In the genomic region with DNA sequence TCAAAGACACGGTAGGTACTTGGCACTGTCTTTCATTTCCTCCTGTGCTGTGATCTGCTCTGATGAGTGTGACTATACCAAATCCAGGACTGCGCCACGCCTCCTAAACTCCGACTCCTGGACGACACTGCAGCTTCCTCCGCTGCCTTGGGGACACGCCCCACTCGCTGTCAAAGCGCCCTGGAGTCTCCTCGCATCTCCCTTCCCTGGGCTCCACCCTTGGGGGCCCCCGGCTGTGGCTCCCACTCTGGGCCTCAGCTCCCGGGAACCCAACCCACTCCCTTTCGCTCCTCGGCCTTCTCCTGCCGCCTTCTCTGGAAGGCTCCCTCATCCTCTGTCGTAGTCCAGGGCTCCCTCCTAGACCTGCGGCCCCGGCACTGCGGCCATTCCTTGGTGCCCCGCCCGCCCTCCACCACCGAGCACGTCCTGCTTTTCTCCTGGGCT, we compare ENCODE assay signal across 8 cellular contexts.
DNase-seq lines count a peak whose midpoint lies in the region; ATAC-seq and TF ChIP-seq lines count a peak whose summit lies in the region.

No MANE protein-coding gene starts in this region.

- H3F3A ChIP-seq in MM.1S (ENCODE audit: insufficient read depth, low read length): no peaks in the 10 kb centered on the region

- H3K56ac ChIP-seq in H9 (ENCODE audit: insufficient read length, low read depth, low read length): no peak overlapping the region

- H3K27ac Mint-ChIP-seq in H9: no peak overlapping the region

- H4K91ac ChIP-seq in H9 (ENCODE audit: insufficient read length, low read depth, low read length): no peak overlapping the region

- no peaks in the 10 kb centered on the region for H3K9me2 ChIP-seq in MM.1S (replicated peaks; ENCODE audit: insufficient read depth, low read length)

- H3K79me1 ChIP-seq in H9 (ENCODE audit: insufficient read depth, low read depth, low read length, poor library complexity, severe bottlenecking): no peaks in the 10 kb centered on the region

- 0 out of 2 replicates have a peak overlapping the region, but pooled peaks have one; percentile 9 for H3K14ac ChIP-seq in H9 (ENCODE audit: insufficient read depth, low read length)

- H4K8ac ChIP-seq in H9 (replicated peaks; ENCODE audit: insufficient read length, low read depth, low read length): no peak overlapping the region

- H2BK12ac ChIP-seq in H9 (ENCODE audit: insufficient read length, low read depth, low read length): no peak overlapping the region

- H3T11ph ChIP-seq in H9 (ENCODE audit: low read length): no peak overlapping the region

- H3K18ac ChIP-seq in H9 (ENCODE audit: insufficient read length, low read depth, low read length): no peak overlapping the region

- H2BK120ac ChIP-seq in H9 (ENCODE audit: low read depth, low read length, poor library complexity, severe bottlenecking): no peak overlapping the region

- no peak overlapping the region for H4K5ac ChIP-seq in H9 (ENCODE audit: insufficient read length, low read depth, low read length)

- no peaks in the 10 kb centered on the region for H3K27me3 ChIP-seq in H9 (ENCODE audit: insufficient read depth, low read length)
- no peaks in the 10 kb centered on the region for H3K27me3 ChIP-seq in MM.1S (replicated peaks; ENCODE audit: insufficient read depth, low read length)

- no peaks in the 10 kb centered on the region for H3K23me2 ChIP-seq in H9 (ENCODE audit: insufficient read length, low read depth, low read length, poor library complexity, severe bottlenecking)

- H3K9me3 Mint-ChIP-seq in H9: peaks cover 0 to 8% of the 10 kb centered on the region in 2 experiments; a peak in 2 of 5 replicates

- H3K4me3 Mint-ChIP-seq in H9: no peak overlapping the region; a peak in 1 of 5 replicates

- no peaks in the 10 kb centered on the region for H3K4me1 ChIP-seq in H9 (ENCODE audit: insufficient read depth, low read length)
- no peaks in the 10 kb centered on the region for H3K4me1 ChIP-seq in MM.1S (ENCODE audit: low read length)

- H3K4ac ChIP-seq in H9 (ENCODE audit: low read depth, low read length): no peak overlapping the region

- H3K4me1 Mint-ChIP-seq in H9: peaks cover 9 to 12% of the 10 kb centered on the region in 2 experiments

- no peaks in the 10 kb centered on the region for H3K36me3 ChIP-seq in MM.1S (replicated peaks; ENCODE audit: insufficient read depth, low read length)

- no peak overlapping the region for H3K4me3 ChIP-seq in MM.1S (ENCODE audit: low read length)

- H3K9me3 ChIP-seq in H9 (ENCODE audit: control insufficient read depth, low read depth, low read length): no peaks in the 10 kb centered on the region
- H3K9me3 ChIP-seq in MM.1S (replicated peaks; ENCODE audit: insufficient read depth, low read length): no peaks in the 10 kb centered on the region

- no CpG with 5 or more reads among the region's 23 CpGs for WGBS in H9 (ENCODE audit: extremely low coverage, insufficient read length, low lambda C conversion rate)

- H2BK5ac ChIP-seq in H9 (ENCODE audit: insufficient read length, low read length): no peak overlapping the region

- ATAC-seq in left ventricle myocardium superior: peak; percentile 46
- no peak for ATAC-seq in HG02763 (IDR thresholded peaks at IDR 0.05; ENCODE audit: unreplicated experiment)
- ATAC-seq in GM21825 (IDR thresholded peaks at IDR 0.05; ENCODE audit: unreplicated experiment): no peak
- no peak for ATAC-seq in HG02852 (IDR thresholded peaks at IDR 0.05; ENCODE audit: unreplicated experiment)

- H3K27ac ChIP-seq in H9 (ENCODE audit: insufficient read length, low read depth, low read length): no peak overlapping the region
- H3K27ac ChIP-seq in MM.1S (ENCODE audit: low read length): no peak overlapping the region

- H3K9ac ChIP-seq in H9 (ENCODE audit: extremely low read depth, insufficient read length, low read length) (no peak overlapping the region), MM.1S (ENCODE audit: low read length) (no peak overlapping the region)

- intact Hi-C loops in left ventricle myocardium superior (cut with micrococcal nuclease): no loop called here

- DNase-seq in H9 (peak; percentile 71), left ventricle myocardium superior (no peak), MM.1S (no peak)
- DNase-seq in activated CD4-positive, alpha-beta T cell treated with anti-CD3 and anti-CD28 coated beads, Interleukin-2, amount 50 U/mL, for 1 hour: peak; percentile 13
- peak; percentile 13 to 14 for DNase-seq in stimulated activated CD4-positive, alpha-beta T cell treated with anti-CD3 and anti-CD28 coated beads, Interleukin-4, amount 100 ng/mL, for 4 hours

- no peak overlapping the region for H2AK5ac ChIP-seq in H9 (ENCODE audit: insufficient read length, low read length)

- H3K4me2 ChIP-seq in H9 (ENCODE audit: insufficient read depth, insufficient read length, low read length): peak overlapping the region; percentile 7
- H3K4me2 ChIP-seq in MM.1S (ENCODE audit: low read depth, low read length): no peak overlapping the region

- peaks cover 7% of the 10 kb centered on the region for H3K27me3 Mint-ChIP-seq in H9 (ENCODE audit: low read depth)

- no peak overlapping the region for H3K23ac ChIP-seq in H9 (ENCODE audit: insufficient read length, low read depth, low read length)

- H2BK15ac ChIP-seq in H9 (ENCODE audit: low read depth, low read length): no peak overlapping the region

- H2BK20ac ChIP-seq in H9 (ENCODE audit: low read depth, low read length, poor library complexity, severe bottlenecking): no peak overlapping the region

- peaks cover 0 to 9% (median 3%) of the 10 kb centered on the region in 3 experiments; a peak in 4 of 7 replicates for H3K36me3 Mint-ChIP-seq in H9 (ENCODE audit: insufficient read depth in 1 of 3, low read depth in 3 of 3)

- no peak for TF ChIP-seq CTCF in H9 (conservative IDR thresholded peaks at IDR 0.05)
- TF ChIP-seq CTCF in MM.1S (IDR thresholded peaks at IDR 0.05; ENCODE audit: low read length): no peak

- H2AFZ ChIP-seq in H9 (ENCODE audit: low read length) (no peak overlapping the region), MM.1S (ENCODE audit: low read length) (no peak overlapping the region)

- H4K20me1 ChIP-seq in H9 (ENCODE audit: control insufficient read depth, insufficient read depth, insufficient read length) (no peaks in the 10 kb centered on the region), MM.1S (ENCODE audit: insufficient read depth, low read length) (no peaks in the 10 kb centered on the region)

- H3K79me2 ChIP-seq in H9 (ENCODE audit: insufficient read depth, low read length) (no peaks in the 10 kb centered on the region), MM.1S (ENCODE audit: low read length) (no peaks in the 10 kb centered on the region)

Comparison
In these comparisons a context has a peak if more than half of its experiments do, and no peak if none do; other contexts are left out.
1. DNase-seq: peak in H9 (single experiment), activated CD4-positive, alpha-beta T cell treated with anti-CD3 and anti-CD28 coated beads, Interleukin-2, amount 50 U/mL, for 1 hour (single experiment) and stimulated activated CD4-positive, alpha-beta T cell treated with anti-CD3 and anti-CD28 coated beads, Interleukin-4, amount 100 ng/mL, for 4 hours (2 of 2); none in left ventricle myocardium superior (single experiment) and MM.1S (single experiment).